10 cellular contexts compared by ENCODE assay signal in the genomic region with DNA sequence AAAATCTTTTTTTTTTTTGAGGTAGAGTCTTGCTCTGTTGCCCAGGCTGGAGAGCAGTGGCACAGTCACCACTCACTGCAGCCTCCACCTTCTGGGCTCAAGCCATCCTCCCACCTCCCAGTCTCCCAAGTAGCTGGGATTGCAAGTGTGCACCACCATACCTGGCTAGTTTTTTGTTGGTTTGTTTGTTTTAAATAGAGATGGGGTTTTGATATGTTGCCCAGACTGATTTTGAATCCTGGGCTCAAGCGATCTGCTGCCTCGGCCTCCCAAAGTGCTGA. TPM values are rescaled to one million over a fixed set of nuclear protein-coding genes. Genes with fewer than 3 reads are reported as not detected.
DNase-seq lines count a peak whose midpoint lies in the region; ATAC-seq and TF ChIP-seq lines count a peak whose summit lies in the region.
"Had no signal": no experiment of that assay in that cellular context is flagged by ENCODE, and none has a peak within 500 bp of the region (broad histone marks: within the 10 kb centered on the region; RNA-seq: fewer than 3 reads in every experiment).

No MANE protein-coding gene starts in this region.

- H3K9me3 ChIP-seq in Panc1 (ENCODE audit: control insufficient read depth, insufficient read depth, low read depth, low read length), result no peaks in the 10 kb centered on the region
- H3K9me3 ChIP-seq: prostate gland had no signal

- DNase-seq in Panc1 (ENCODE audit: low read depth, low spot score), result no peak
- DNase-seq in endothelial cell (ENCODE audit: low spot score), result no peak
- DNase-seq in progenitor cell of endocrine pancreas (ENCODE audit: low spot score, unreplicated experiment), result no peak
- DNase-seq in T-helper 9 cell, result no peak
- DNase-seq in NAMALWA (ENCODE audit: low spot score), result no peak
- no peak for DNase-seq in C1 segment of cervical spinal cord (lab: John Stamatoyannopoulos, UW)
- no peak for DNase-seq in effector CD4-positive, alpha-beta T cell
- DNase-seq: NCI-H446 had no signal

- H3K4me3 Mint-ChIP-seq in endothelial cell (ENCODE audit: unreplicated experiment) (peak overlapping the region; percentile 94), progenitor cell of endocrine pancreas (ENCODE audit: low read depth) (peak overlapping the region; percentile 77)

- POLR2A ChIA-PET in Panc1 (lab: Charles Lee), result no interaction called here

- peaks cover 5% of the 10 kb centered on the region for H3K4me1 ChIP-seq in Panc1 (ENCODE audit: control insufficient read depth, insufficient read depth, low read length)
- H3K4me1 ChIP-seq: prostate gland had no signal

- no peaks in the 10 kb centered on the region for H3K36me3 ChIP-seq in Panc1 (ENCODE audit: control insufficient read depth, insufficient read depth, low read length)
- H3K36me3 ChIP-seq: prostate gland had no signal

- no peaks in the 10 kb centered on the region for H3K27me3 Mint-ChIP-seq in endothelial cell (ENCODE audit: unreplicated experiment)
- no peaks in the 10 kb centered on the region for H3K27me3 Mint-ChIP-seq in progenitor cell of endocrine pancreas

- peaks cover 6% of the 10 kb centered on the region for H3K4me1 Mint-ChIP-seq in endothelial cell (ENCODE audit: unreplicated experiment)
- H3K4me1 Mint-ChIP-seq in progenitor cell of endocrine pancreas (ENCODE audit: low read depth), result peaks cover 13% of the 10 kb centered on the region

- intact Hi-C loops in Panc1 (cut with micrococcal nuclease; ENCODE audit: unreplicated experiment), result loop anchor here (5.0 kb wide), 1 partner anchor 128 kb away; no protein-coding TSS in a partner anchor

- H3K27ac ChIP-seq in Panc1 (ENCODE audit: low read length), result peak overlapping the region; percentile 76; the same call in 1 of the 2 replicates
- H3K27ac ChIP-seq: prostate gland had no signal

- BruUV-seq in Panc1 (replicated peaks; lab: Mats Ljungman, UMichigan), result no TSS peak

- TF ChIP-seq CTCF in Panc1 (IDR thresholded peaks at IDR 0.05), result no peak
- TF ChIP-seq CTCF in endothelial cell (IDR thresholded peaks at IDR 0.05; ENCODE audit: unreplicated experiment), result no peak
- no peak for TF ChIP-seq CTCF in progenitor cell of endocrine pancreas (IDR thresholded peaks at IDR 0.05; ENCODE audit: unreplicated experiment)

- no peak for ATAC-seq in Panc1

- H3K4me3 ChIP-seq in GM08714 (ENCODE audit: low read length) (peak overlapping the region; percentile 95; the same call in 1 of the 2 replicates), Panc1 (ENCODE audit: low read depth in 2 of 2, low read length in 2 of 2) (peak overlapping the region; percentile 80 to 90)

- H3K36me3 Mint-ChIP-seq in endothelial cell (ENCODE audit: low read depth, unreplicated experiment) (no peaks in the 10 kb centered on the region), progenitor cell of endocrine pancreas (ENCODE audit: insufficient read depth) (peaks cover 5% of the 10 kb centered on the region)

- no peaks in the 10 kb centered on the region for H3K9me3 Mint-ChIP-seq in endothelial cell (ENCODE audit: unreplicated experiment)
- no peaks in the 10 kb centered on the region for H3K9me3 Mint-ChIP-seq in progenitor cell of endocrine pancreas (ENCODE audit: low read depth)

- no peaks in the 10 kb centered on the region for H3K27me3 ChIP-seq in Panc1 (ENCODE audit: control insufficient read depth, insufficient read depth, low read length)

- in situ Hi-C loops in Panc1 (cut with HindIII; ENCODE audit: low pct_unique_long_range_greater_than_20kb, low sequenced_read_pairs), result no loop called here

- CTCF ChIA-PET in Panc1 (lab: Charles Lee), result interaction anchor here (0.7 kb wide), 1 partner anchor 201 kb away, joined by 3 read pairs; no protein-coding TSS in a partner anchor

- H3K27ac Mint-ChIP-seq in endothelial cell (ENCODE audit: unreplicated experiment) (no peak overlapping the region), progenitor cell of endocrine pancreas (no peak overlapping the region)

RNA-seq across cellular contexts. Expression of a gene that starts 2.0 kb away (rescaled TPM):
- total RNA-seq in Panc1 (2021; ENCODE audit: unreplicated experiment) (24.9 TPM), endothelial cell (ENCODE audit: unreplicated experiment) (18.2 TPM), progenitor cell of endocrine pancreas (27.6 and 28.7 TPM in 2 replicates)
- polyA plus RNA-seq in Panc1 (2012; ENCODE audit: insufficient read length), result 17.5 TPM
